Comparison of ENCODE assay signal across 16 cellular contexts in the genomic region with DNA sequence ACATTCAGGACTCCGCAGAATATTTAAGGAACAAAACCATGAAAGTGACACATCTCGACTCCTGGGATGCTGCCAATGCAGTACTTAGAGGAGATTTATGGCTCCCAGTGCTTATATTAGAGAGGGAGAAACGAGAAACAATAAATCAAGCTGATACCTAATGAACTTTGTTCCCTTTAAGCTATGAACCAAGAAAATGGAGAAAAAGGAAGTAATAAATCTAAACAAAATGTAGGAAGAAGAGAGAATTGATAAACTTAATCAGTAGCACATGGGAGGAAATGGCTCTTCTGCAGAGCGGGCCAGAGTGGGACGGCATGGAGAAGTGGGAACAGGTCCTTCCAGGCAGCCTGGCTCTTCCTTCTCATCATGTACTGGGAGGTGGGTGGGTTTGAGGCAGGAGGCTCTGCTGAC.
DNase-seq lines count a peak whose midpoint lies in the region; ATAC-seq, FAIRE-seq and TF ChIP-seq lines count a peak whose summit lies in the region.
"Had no signal": no experiment of that assay in that cellular context is flagged by ENCODE, and none has a peak within 500 bp of the region (broad histone marks: within the 10 kb centered on the region; RNA-seq: fewer than 3 reads in every experiment).

No MANE protein-coding gene starts in this region.

- TF ChIP-seq CTCF in GM20000 (IDR thresholded peaks at IDR 0.05; ENCODE audit: extremely low read depth, missing control alignments) = no peak

- peak; percentile 54 for FAIRE-seq in endometrium (lab: Jason Lieb, UNC)
- FAIRE-seq: pancreas had no signal

- DNase-seq in NCI-H748 (lab: John Stamatoyannopoulos, UW; ENCODE audit: unreplicated experiment) (peak; percentile 28), NCI-H748 treated with DMSO at 0.1 percent for 48 hours (lab: John Stamatoyannopoulos, UW) (no peak), NCI-H69 (lab: John Stamatoyannopoulos, UW) (peak; percentile 82), GM20000 (ENCODE audit: low spot score) (no peak), NCI-H2196 treated with DMSO at 0.1 percent for 48 hours (lab: John Stamatoyannopoulos, UW; ENCODE audit: unreplicated experiment) (no peak)
- DNase-seq: activated naive CD4-positive, alpha-beta T cell treated with anti-CD3 and anti-CD28 coated beads, Interleukin-2, amount 10 ng/mL, durations not matched to agents 7 days and 5 days; COR-L47; effector memory CD8-positive, alpha-beta T cell; islet precursor cell; NCI-H1417 treated with DMSO at 0.1 percent for 48 hours; NCI-H82; pancreas had no signal

- no peak for ATAC-seq in HG03196 (IDR thresholded peaks at IDR 0.05; ENCODE audit: unreplicated experiment)
- ATAC-seq in HG02970 (IDR thresholded peaks at IDR 0.05; ENCODE audit: low FRiP score, unreplicated experiment) = no peak
- ATAC-seq: effector memory CD8-positive, alpha-beta T cell; pancreas; WTC11 had no signal

Comparison
In these comparisons a context has a peak if more than half of its experiments do, and no peak if none do; other contexts are left out.
1. DNase-seq: peak in NCI-H748 (single experiment) and NCI-H69 (single experiment); none in NCI-H748 treated with DMSO at 0.1 percent for 48 hours (single experiment), GM20000 (single experiment) and NCI-H2196 treated with DMSO at 0.1 percent for 48 hours (single experiment).